8 cellular contexts compared by ENCODE assay signal in genomic region chr14:24398943-24399801, GRCh38. TPM values are rescaled to one million over a fixed set of nuclear protein-coding genes. Genes with fewer than 3 reads are reported as not detected.
A peak's percentile ranks its signal among the peaks of the same experiment; 100 is the strongest.
DNase-seq lines count a peak whose midpoint lies in the region; ATAC-seq and TF ChIP-seq lines count a peak whose summit lies in the region.

TSS of gene NYNRIN (plus strand) at chr14:24399003. CDS start at chr14:24399247, 244 bp downstream.

- H3K27ac ChIP-seq in DOHH2 (ENCODE audit: low read depth, low read length) (no peak within 1 kb of the TSS), cardiac muscle cell (peak within 1 kb of the TSS; percentile 69)

- no peaks in the 10 kb centered on the region for H3F3A ChIP-seq in DOHH2 (ENCODE audit: control insufficient read depth, insufficient read depth)

- no peaks in the 10 kb centered on the region for H3K36me3 Mint-ChIP-seq in activated naive CD8-positive, alpha-beta T cell treated with anti-CD3 and anti-CD28 coated beads, Interleukin-2, amount 10 ng/mL, durations not matched to agents 7 days and 5 days
- peaks cover 10% of the 10 kb centered on the region for H3K36me3 Mint-ChIP-seq in osteocyte (ENCODE audit: unreplicated experiment)

- H3K27ac Mint-ChIP-seq in activated naive CD8-positive, alpha-beta T cell treated with anti-CD3 and anti-CD28 coated beads, Interleukin-2, amount 10 ng/mL, durations not matched to agents 7 days and 5 days, result peak within 1 kb of the TSS; percentile 30
- H3K27ac Mint-ChIP-seq in osteocyte (ENCODE audit: unreplicated experiment), result peak within 1 kb of the TSS; percentile 86

- DNase-seq in NCI-H524 treated with DMSO at 0.1 percent for 48 hours (lab: John Stamatoyannopoulos, UW) (peak; percentile 10), cardiac muscle cell (ENCODE audit: low read depth in 1 of 2, low spot score in 1 of 2) (peak; percentile 79 to 82), osteocyte (ENCODE audit: extremely low spot score, unreplicated experiment) (no peak), NCI-H446 (lab: John Stamatoyannopoulos, UW) (no peak)
- peak; percentile 70 for DNase-seq in activated naive CD8-positive, alpha-beta T cell treated with anti-CD3 and anti-CD28 coated beads, Interleukin-2, amount 10 ng/mL, durations not matched to agents 7 days and 5 days

- peak; percentile 94 for ATAC-seq in activated naive CD8-positive, alpha-beta T cell treated with anti-CD3 and anti-CD28 coated beads, Interleukin-2, amount 10 ng/mL, durations not matched to agents 7 days and 5 days (ENCODE audit: low read depth)
- ATAC-seq in GM19328 (IDR thresholded peaks at IDR 0.05; ENCODE audit: unreplicated experiment) (no peak), GM18861 (IDR thresholded peaks at IDR 0.05; ENCODE audit: unreplicated experiment) (no peak)

- no peaks in the 10 kb centered on the region for H3K79me2 ChIP-seq in DOHH2 (ENCODE audit: control insufficient read depth, low read length)

- peak within 1 kb of the TSS; percentile 63 for H3K4me3 ChIP-seq in DOHH2 (ENCODE audit: low read length)
- peak within 1 kb of the TSS; percentile 61 for H3K4me3 ChIP-seq in cardiac muscle cell

- H3K4me1 ChIP-seq in DOHH2 (ENCODE audit: control insufficient read depth, low read length) (peaks cover 14% of the 10 kb centered on the region), cardiac muscle cell (ENCODE audit: low read depth) (peaks cover 32% of the 10 kb centered on the region)

- TF ChIP-seq CTCF in DOHH2 (IDR thresholded peaks at IDR 0.05; ENCODE audit: low read depth, low read length, poor library complexity, severe bottlenecking) (no peak), cardiac muscle cell (IDR thresholded peaks at IDR 0.05; ENCODE audit: low read depth, low read length) (no peak), osteocyte (IDR thresholded peaks at IDR 0.05) (no peak)

- H3K27me3 ChIP-seq in DOHH2 (ENCODE audit: control insufficient read depth, low read length) (peaks cover 19% of the 10 kb centered on the region), cardiac muscle cell (no peaks in the 10 kb centered on the region)

- peak within 1 kb of the TSS; percentile 74 for H3K4me3 Mint-ChIP-seq in activated naive CD8-positive, alpha-beta T cell treated with anti-CD3 and anti-CD28 coated beads, Interleukin-2, amount 10 ng/mL, durations not matched to agents 7 days and 5 days
- H3K4me3 Mint-ChIP-seq in osteocyte (ENCODE audit: unreplicated experiment), result peak within 1 kb of the TSS; percentile 89

- no peaks in the 10 kb centered on the region for H3K9me3 ChIP-seq in DOHH2 (ENCODE audit: control insufficient read depth, insufficient read depth, low read length)
- no peaks in the 10 kb centered on the region for H3K9me3 ChIP-seq in cardiac muscle cell (ENCODE audit: low read depth)

- no peaks in the 10 kb centered on the region for H3K9me3 Mint-ChIP-seq in activated naive CD8-positive, alpha-beta T cell treated with anti-CD3 and anti-CD28 coated beads, Interleukin-2, amount 10 ng/mL, durations not matched to agents 7 days and 5 days
- no peaks in the 10 kb centered on the region for H3K9me3 Mint-ChIP-seq in osteocyte (ENCODE audit: unreplicated experiment)

- peaks cover 50% of the 10 kb centered on the region for H3K27me3 Mint-ChIP-seq in activated naive CD8-positive, alpha-beta T cell treated with anti-CD3 and anti-CD28 coated beads, Interleukin-2, amount 10 ng/mL, durations not matched to agents 7 days and 5 days
- no peaks in the 10 kb centered on the region for H3K27me3 Mint-ChIP-seq in osteocyte (ENCODE audit: unreplicated experiment)

- no peaks in the 10 kb centered on the region for H3K9me2 ChIP-seq in DOHH2 (replicated peaks; ENCODE audit: control insufficient read depth, low read length)

- H3K36me3 ChIP-seq in DOHH2 (ENCODE audit: control insufficient read depth, low read length), result no peaks in the 10 kb centered on the region
- no peaks in the 10 kb centered on the region for H3K36me3 ChIP-seq in cardiac muscle cell

- H4K20me1 ChIP-seq in DOHH2 (ENCODE audit: control insufficient read depth, insufficient read depth, low read depth, low read length), result no peaks in the 10 kb centered on the region

- H3K4me2 ChIP-seq in DOHH2 (ENCODE audit: low read length), result peak within 1 kb of the TSS; percentile 76

- POLR2A ChIA-PET in activated naive CD8-positive, alpha-beta T cell treated with anti-CD3 and anti-CD28 coated beads, Interleukin-2, amount 10 ng/mL, durations not matched to agents 7 days and 5 days (lab: Charles Lee), result interaction anchor here (0.7 to 1.2 kb wide), 3 partner anchors 26 to 30 kb away, joined by 3 to 5 read pairs (median 3); partner anchors contain the start of genes CBLN3 and KHNYN

- H3K4me1 Mint-ChIP-seq in activated naive CD8-positive, alpha-beta T cell treated with anti-CD3 and anti-CD28 coated beads, Interleukin-2, amount 10 ng/mL, durations not matched to agents 7 days and 5 days, result peaks cover 9% of the 10 kb centered on the region
- peaks cover 64% of the 10 kb centered on the region for H3K4me1 Mint-ChIP-seq in osteocyte (ENCODE audit: unreplicated experiment)

RNA-seq across cellular contexts. Expression of gene NYNRIN, which starts in this region (rescaled TPM):
- total RNA-seq in activated naive CD8-positive, alpha-beta T cell treated with anti-CD3 and anti-CD28 coated beads, Interleukin-2, amount 10 ng/mL, durations not matched to agents 7 days and 5 days, result under 1 TPM; 0.34 to 0.42 TPM
- total RNA-seq in cardiac muscle cell (37.2 and 56.2 TPM in 2 replicates), osteocyte (39.6 and 40.2 TPM in 2 replicates)
- 21.3 and 30.7 TPM in 2 replicates for polyA plus RNA-seq in cardiac muscle cell

Comparison
In these comparisons a context has a peak if more than half of its experiments do, and no peak if none do; other contexts are left out.
1. RNA of gene NYNRIN (total RNA-seq): 37.2 to 56.2 TPM in cardiac muscle cell and 39.6 to 40.2 TPM in osteocyte; 0.34 to 0.42 TPM in activated naive CD8-positive, alpha-beta T cell treated with anti-CD3 and anti-CD28 coated beads, Interleukin-2, amount 10 ng/mL, durations not matched to agents 7 days and 5 days; every median in the first group is over 10 times any median in the second.
2. Peak in DNase-seq and ATAC-seq in activated naive CD8-positive, alpha-beta T cell treated with anti-CD3 and anti-CD28 coated beads, Interleukin-2, amount 10 ng/mL, durations not matched to agents 7 days and 5 days; RNA of the gene not detected or under 1 TPM.
3. DNase-seq: peak in NCI-H524 treated with DMSO at 0.1 percent for 48 hours (single experiment) and cardiac muscle cell (2 of 2); none in osteocyte (single experiment) and NCI-H446 (0 of 2).